Comparison of ENCODE assay signal across 1 cellular context in genomic region chrX:2707334-2707760, GRCh38.
TF ChIP-seq lines count a peak whose summit lies in the region.

No MANE protein-coding gene starts in this region.

TF ChIP-seq in GM23338, 12 proteins besides CTCF, POLR2A, EP300 and RAD21 (continued from another document):
- no peak for TF ChIP-seq REST (IDR thresholded peaks at IDR 0.05; ENCODE audit: unreplicated experiment)
- TF ChIP-seq EZH2phosphoT487 (IDR thresholded peaks at IDR 0.05; ENCODE audit: unreplicated experiment): no peak
- no peak for TF ChIP-seq CREB1 (CRISPR knock-in tag; IDR thresholded peaks at IDR 0.05; ENCODE audit: low read depth)
- no peak for TF ChIP-seq ETS1 (IDR thresholded peaks at IDR 0.05)
- no peak for TF ChIP-seq ZNF331 (CRISPR knock-in tag; IDR thresholded peaks at IDR 0.05; ENCODE audit: low read depth)
- no peak for TF ChIP-seq JUNB (IDR thresholded peaks at IDR 0.05; ENCODE audit: unreplicated experiment)
- no peak for TF ChIP-seq EZH2 (IDR thresholded peaks at IDR 0.05; ENCODE audit: low read depth, unreplicated experiment)
- TF ChIP-seq NANOG (IDR thresholded peaks at IDR 0.05; ENCODE audit: borderline replicate concordance): no peak
- no peak for TF ChIP-seq POLR2AphosphoS5 (IDR thresholded peaks at IDR 0.05; ENCODE audit: low read depth)
